ENCODE assay signal across 16 cellular contexts in the genomic region with DNA sequence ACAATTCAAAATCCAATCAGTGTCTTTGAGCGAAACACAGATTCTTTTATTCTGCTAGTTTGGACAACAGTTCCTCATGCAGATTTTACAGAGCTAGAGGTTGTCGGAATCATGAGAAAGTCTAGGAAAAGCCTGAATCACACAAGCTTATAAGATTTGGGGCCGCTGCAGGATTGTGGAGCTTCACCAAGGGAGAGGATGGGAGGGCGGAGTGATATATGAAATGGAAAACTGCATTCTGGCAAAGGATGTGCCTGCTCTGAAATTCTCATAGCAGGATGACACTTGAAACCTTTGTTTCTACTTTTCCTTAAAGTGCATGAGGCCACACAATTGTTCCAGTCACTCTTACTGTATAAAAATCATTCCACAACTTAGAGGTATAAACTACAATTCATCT.
DNase-seq lines count a peak whose midpoint lies in the region; ATAC-seq and TF ChIP-seq lines count a peak whose summit lies in the region.
"Had no signal": no experiment of that assay in that cellular context is flagged by ENCODE, and none has a peak within 500 bp of the region (broad histone marks: within the 10 kb centered on the region; RNA-seq: fewer than 3 reads in every experiment).

No MANE protein-coding gene starts in this region.

- H3K27ac ChIP-seq in right lobe of liver (no peak overlapping the region), foreskin keratinocyte (no peak overlapping the region)
- H3K27ac ChIP-seq: HL-60 had no signal

- no peak overlapping the region for H3K4me3 ChIP-seq in AG10803 (ENCODE audit: low read length)
- H3K4me3 ChIP-seq in adipocyte (ENCODE audit: low read length), result no peak overlapping the region
- no peak overlapping the region for H3K4me3 ChIP-seq in right lobe of liver
- H3K4me3 ChIP-seq: HAP-1 had no signal

- no peak for TF ChIP-seq CTCF in AG10803 (conservative IDR thresholded peaks at IDR 0.05; ENCODE audit: low read length)
- no peak for TF ChIP-seq CTCF in right lobe of liver (IDR thresholded peaks at IDR 0.05)
- no peak for TF ChIP-seq CTCF in foreskin keratinocyte (conservative IDR thresholded peaks at IDR 0.05)

- TF ChIP-seq POLR2A in right lobe of liver (IDR thresholded peaks at IDR 0.05), result no peak

- H3K36me3 ChIP-seq in adipocyte (ENCODE audit: control insufficient read depth, insufficient read depth, low read length, severe bottlenecking) (no peaks in the 10 kb centered on the region), right lobe of liver (no peaks in the 10 kb centered on the region)
- H3K36me3 ChIP-seq: HAP-1 had no signal

- peak overlapping the region; percentile 19 for H3K9ac ChIP-seq in adipocyte (ENCODE audit: low read length)

- intact Hi-C loops in sciatic nerve (cut with DNase I), result no loop called here
- intact Hi-C loops in right lobe of liver (cut with DNase I), result no loop called here

- H3K27me3 ChIP-seq in adipocyte (replicated peaks; ENCODE audit: control insufficient read depth, insufficient read depth, low read length), result no peaks in the 10 kb centered on the region
- no peaks in the 10 kb centered on the region for H3K27me3 ChIP-seq in right lobe of liver
- peaks cover 19% of the 10 kb centered on the region for H3K27me3 ChIP-seq in foreskin keratinocyte

- H3K9me3 ChIP-seq in adipocyte (ENCODE audit: control insufficient read depth, low read length) (peaks cover 11% of the 10 kb centered on the region), right lobe of liver (no peaks in the 10 kb centered on the region)
- H3K9me3 ChIP-seq: HAP-1 had no signal

- ATAC-seq in sciatic nerve (peak; percentile 52), right lobe of liver (no peak), foreskin keratinocyte (no peak)

- WGBS in right lobe of liver (ENCODE audit: insufficient coverage, low coverage, low lambda C conversion rate, missing lambda C conversion rate), result 80% methylated on average over 4 of the region's 4 CpGs

- H3K4me1 ChIP-seq in adipocyte (ENCODE audit: control insufficient read depth, insufficient read depth, low read length), result peaks cover 8% of the 10 kb centered on the region
- H3K4me1 ChIP-seq in right lobe of liver, result no peaks in the 10 kb centered on the region
- H3K4me1 ChIP-seq in foreskin keratinocyte, result no peaks in the 10 kb centered on the region
- H3K4me1 ChIP-seq: HAP-1 had no signal

- DNase-seq in AG10803 (ENCODE audit: low read depth) (peak; percentile 13), adipocyte (ENCODE audit: low read depth) (no peak), globus pallidus (ENCODE audit: low spot score) (peak; percentile 31), sciatic nerve (ENCODE audit: low spot score) (no peak), right lobe of liver (no peak), kidney glomerular epithelial cell (lab: John Stamatoyannopoulos, UW) (no peak), foreskin keratinocyte (no peak)
- no peak for DNase-seq in stimulated activated CD4-positive, alpha-beta T cell treated with anti-CD3 and anti-CD28 coated beads, Interleukin-12 subunit alpha, Interleukin-12 subunit beta, amount 100 ng/mL, for 4 hours
- DNase-seq: 8988T; Calu3; CD4-positive, alpha-beta T cell; DMS 273 treated with DMSO at 0.1 percent for 48 hours; DMS79; GOT3 had no signal

Comparison
In these comparisons a context has a peak if more than half of its experiments do, and no peak if none do; other contexts are left out.
1. DNase-seq: peak in AG10803 (single experiment) and globus pallidus (single experiment); none in adipocyte (single experiment), sciatic nerve (single experiment), stimulated activated CD4-positive, alpha-beta T cell treated with anti-CD3 and anti-CD28 coated beads, Interleukin-12 subunit alpha, Interleukin-12 subunit beta, amount 100 ng/mL, for 4 hours (single experiment), right lobe of liver (0 of 3), kidney glomerular epithelial cell (single experiment) and foreskin keratinocyte (0 of 2).